In the genomic region with DNA sequence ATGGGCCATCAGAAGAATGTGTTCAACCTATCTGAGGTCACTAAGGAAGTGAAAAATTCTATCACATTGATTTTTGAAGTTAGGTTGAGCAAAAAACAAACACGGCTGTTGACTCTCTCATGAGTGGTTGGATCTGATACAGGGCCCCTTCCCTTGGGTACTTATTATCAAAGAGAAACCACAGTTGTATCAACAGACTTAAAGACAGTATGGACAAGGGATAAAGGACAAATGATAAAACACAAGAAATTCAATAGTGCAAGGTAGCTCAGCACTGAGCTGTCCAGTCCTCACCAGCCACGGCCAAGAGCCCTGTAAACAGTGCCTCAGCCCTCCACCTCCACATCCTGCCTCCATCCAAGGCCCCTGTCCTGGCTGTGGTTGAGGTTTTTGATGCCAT, we compare ENCODE assay signal across 26 cellular contexts.
"Had no signal": no experiment of that assay in that cellular context is flagged by ENCODE, and none has a peak within 500 bp of the region (broad histone marks: within the 10 kb centered on the region; RNA-seq: fewer than 3 reads in every experiment).

No MANE protein-coding gene starts in this region.

- ATAC-seq: activated CD8-positive, alpha-beta T cell treated with anti-CD3 and anti-CD28 coated beads for 36 hours; activated T-cell treated with anti-CD3 and anti-CD28 coated beads, Interleukin-2, amount 50 U/mL, for 72 hours; activated T-helper 17 cell treated with anti-CD3 and anti-CD28 coated beads, Interleukin-2, amount 50 U/mL, for 72 hours; K562; PC-3 had no signal

- H3K4me3 ChIP-seq: cardiac muscle cell, K562, Peyer's patch, SJSA1 had no signal

- H3K27ac ChIP-seq: cardiac muscle cell, Peyer's patch, SJSA1 had no signal

- DNase-seq: activated CD4-positive, alpha-beta T cell treated with anti-CD3 and anti-CD28 coated beads, Interleukin-2, amount 10 ng/mL, durations not matched to agents 24 days and 14 days; activated CD4-positive, alpha-beta T cell treated with anti-CD3 and anti-CD28 coated beads, Interleukin-2, amount 50 U/mL, for 4 hours; activated CD8-positive, alpha-beta T cell treated with anti-CD3 and anti-CD28 coated beads for 36 hours; activated effector memory CD4-positive, alpha-beta T cell treated with anti-CD3 and anti-CD28 coated beads, Interleukin-2, amount 50 U/mL, for 16 hours; activated naive CD4-positive, alpha-beta T cell; activated naive CD4-positive, alpha-beta T cell treated with anti-CD3 and anti-CD28 coated beads, Interleukin-2, amount 50 U/mL, for 16 hours; activated naive CD8-positive, alpha-beta T cell treated with anti-CD3 and anti-CD28 coated beads for 36 hours; activated T-cell treated with anti-CD3 and anti-CD28 coated beads, Interleukin-2, amount 50 U/mL, for 1 hour; activated T-cell treated with anti-CD3 and anti-CD28 coated beads, Interleukin-2, amount 50 U/mL, for 72 hours; amniotic stem cell; aorta; NCI-H1105; NCI-H1417 treated with DMSO at 0.1 percent for 48 hours; NCI-H1694 treated with DMSO at 0.1 percent for 48 hours; NCI-H2029; NCI-H345; NCI-H524 treated with DMSO at 0.1 percent for 48 hours; PC-3; Peyer's patch; RPMI8226; SHP77 treated with DMSO at 0.1 percent for 48 hours; SK-N-SH had no signal
